ENCODE assay signal across 12 cellular contexts in genomic region chr6:33423777-33424176, GRCh38. TPM values are rescaled to one million over a fixed set of nuclear protein-coding genes. Genes with fewer than 3 reads are reported as not detected.
DNase-seq lines count a peak whose midpoint lies in the region; ATAC-seq and TF ChIP-seq lines count a peak whose summit lies in the region.
"Had no signal": no experiment of that assay in that cellular context is flagged by ENCODE, and none has a peak within 500 bp of the region (broad histone marks: within the 10 kb centered on the region; RNA-seq: fewer than 3 reads in every experiment).

No MANE protein-coding gene starts in this region.

- CTCF ChIA-PET in CD8-positive, alpha-beta T cell (lab: Charles Lee) = no interaction called here

- peak overlapping the region; percentile 87 for H3K4me3 Mint-ChIP-seq in CD8-positive, alpha-beta T cell
- peak overlapping the region; percentile 90 for H3K4me3 Mint-ChIP-seq in chondrocyte (ENCODE audit: unreplicated experiment)

- peaks cover 70% of the 10 kb centered on the region for H3K4me1 Mint-ChIP-seq in CD8-positive, alpha-beta T cell (ENCODE audit: low read depth)
- peaks cover 68% of the 10 kb centered on the region for H3K4me1 Mint-ChIP-seq in chondrocyte (ENCODE audit: low read depth)

- ATAC-seq in CD8-positive, alpha-beta T cell = no peak
- no peak for ATAC-seq in HG03135 (IDR thresholded peaks at IDR 0.05; ENCODE audit: unreplicated experiment)
- no peak for ATAC-seq in GM21786 (IDR thresholded peaks at IDR 0.05; ENCODE audit: unreplicated experiment)
- ATAC-seq: activated CD4-positive, CD25-positive, alpha-beta regulatory T cell treated with anti-CD3 and anti-CD28 coated beads, Interleukin-2, amount 50 U/mL, for 24 hours had no signal

- H3K4me2 ChIP-seq in KMS-11 (peak overlapping the region; percentile 99; the same call in 1 of the 2 replicates), trophoblast cell (ENCODE audit: low read length) (no peak overlapping the region)

- H3K18ac ChIP-seq in trophoblast cell (ENCODE audit: low read length) = no peak overlapping the region

- intact Hi-C loops in CD8-positive, alpha-beta T cell (cut with DNase I, micrococcal nuclease) = loop anchor here in 1 of 2 experiments (10.0 kb wide), 1 partner anchor 271 kb away; no protein-coding TSS in a partner anchor

- H3K4ac ChIP-seq in trophoblast cell (ENCODE audit: low read depth, low read length) = no peak overlapping the region

- H3K4me3 ChIP-seq in CD8-positive, alpha-beta T cell (ENCODE audit: low read depth, low read length) = no peak overlapping the region
- H3K4me3 ChIP-seq in KMS-11 (IDR thresholded peaks at IDR 0.05; ENCODE audit: insufficient read depth, low read depth, low read length) (no peak overlapping the region), trophoblast cell (ENCODE audit: low read depth, low read length) (no peak overlapping the region)
- H3K4me3 ChIP-seq in effector memory CD4-positive, alpha-beta T cell (ENCODE audit: insufficient read depth, low read depth, low read length, poor library complexity, severe bottlenecking) = no peak overlapping the region

- H3K9ac ChIP-seq in KMS-11 (no peak overlapping the region), trophoblast cell (ENCODE audit: low read length) (peak overlapping the region; percentile 16)

- H2AK5ac ChIP-seq in trophoblast cell (ENCODE audit: low read length) = no peak overlapping the region

- H2AFZ ChIP-seq in KMS-11 (ENCODE audit: low read depth) (no peak overlapping the region), trophoblast cell (ENCODE audit: insufficient read depth, low read length, poor library complexity) (no peak overlapping the region)

- H4K20me1 ChIP-seq in KMS-11 (ENCODE audit: insufficient read depth) = no peaks in the 10 kb centered on the region

- no peak overlapping the region for H2BK12ac ChIP-seq in trophoblast cell (ENCODE audit: low read length)

- H3K36me3 ChIP-seq in CD8-positive, alpha-beta T cell (ENCODE audit: insufficient read depth, low read length) = no peaks in the 10 kb centered on the region
- H3K36me3 ChIP-seq in KMS-11 (ENCODE audit: insufficient read depth) = no peaks in the 10 kb centered on the region
- no peaks in the 10 kb centered on the region for H3K36me3 ChIP-seq in trophoblast cell (ENCODE audit: control insufficient read depth in 1 of 2, insufficient read depth in 2 of 2, low read length in 2 of 2)
- no peaks in the 10 kb centered on the region for H3K36me3 ChIP-seq in effector memory CD4-positive, alpha-beta T cell (ENCODE audit: control insufficient read depth, insufficient read depth, low read length)

- no peaks in the 10 kb centered on the region for H3K79me2 ChIP-seq in KMS-11 (ENCODE audit: insufficient read depth, low read depth)
- H3K79me2 ChIP-seq in trophoblast cell (ENCODE audit: control insufficient read depth, insufficient read depth, low read length, poor library complexity) = peaks cover 6% of the 10 kb centered on the region

- peaks cover 4% of the 10 kb centered on the region for H3K36me3 Mint-ChIP-seq in CD8-positive, alpha-beta T cell
- H3K36me3 Mint-ChIP-seq in chondrocyte (ENCODE audit: low read depth) = peaks cover 9% of the 10 kb centered on the region

- H3K27ac ChIP-seq in CD8-positive, alpha-beta T cell (ENCODE audit: low read depth, low read length) = no peak overlapping the region
- no peak overlapping the region for H3K27ac ChIP-seq in KMS-11
- H3K27ac ChIP-seq in trophoblast cell (ENCODE audit: low read depth, low read length) = no peak overlapping the region
- no peak overlapping the region for H3K27ac ChIP-seq in effector memory CD4-positive, alpha-beta T cell (ENCODE audit: insufficient read depth, low read length, poor library complexity, severe bottlenecking)

- peaks cover 50% of the 10 kb centered on the region for H3K4me1 ChIP-seq in CD8-positive, alpha-beta T cell (ENCODE audit: insufficient read depth, low read length)
- peaks cover 34% of the 10 kb centered on the region for H3K4me1 ChIP-seq in KMS-11 (ENCODE audit: low read depth, poor library complexity, severe bottlenecking)
- H3K4me1 ChIP-seq in trophoblast cell (ENCODE audit: control insufficient read depth in 1 of 2, insufficient read depth in 2 of 2, low read length in 2 of 2) = peaks cover 20 to 29% of the 10 kb centered on the region in 2 experiments
- peaks cover 32% of the 10 kb centered on the region for H3K4me1 ChIP-seq in effector memory CD4-positive, alpha-beta T cell (ENCODE audit: control insufficient read depth, insufficient read depth, low read length, poor library complexity, severe bottlenecking)

- POLR2A ChIA-PET in CD8-positive, alpha-beta T cell (lab: Charles Lee) = interaction anchor here (1.0 to 3.4 kb wide), 2 partner anchors 79 to 146 kb away, joined by 3 to 10 read pairs; no protein-coding TSS in a partner anchor

- H3K9me3 Mint-ChIP-seq in CD8-positive, alpha-beta T cell = no peaks in the 10 kb centered on the region
- H3K9me3 Mint-ChIP-seq in chondrocyte (ENCODE audit: low read depth) = no peaks in the 10 kb centered on the region

- H3K23ac ChIP-seq in trophoblast cell (ENCODE audit: low read length) = no peak overlapping the region

- H2BK5ac ChIP-seq in trophoblast cell (ENCODE audit: low read depth, low read length, poor library complexity) = no peak overlapping the region

- H4K12ac ChIP-seq in trophoblast cell (ENCODE audit: low read depth, low read length) = no peak overlapping the region

- no peak overlapping the region for H3K14ac ChIP-seq in trophoblast cell (ENCODE audit: low read length)

- no peaks in the 10 kb centered on the region for H3K27me3 Mint-ChIP-seq in CD8-positive, alpha-beta T cell (ENCODE audit: low read depth)
- no peaks in the 10 kb centered on the region for H3K27me3 Mint-ChIP-seq in chondrocyte (ENCODE audit: low read depth)

- no peak for TF ChIP-seq CTCF in CD8-positive, alpha-beta T cell (IDR thresholded peaks at IDR 0.05)
- no peak for TF ChIP-seq CTCF in KMS-11 (conservative IDR thresholded peaks at IDR 0.05; ENCODE audit: low read depth, low read length)
- TF ChIP-seq CTCF in chondrocyte (IDR thresholded peaks at IDR 0.05) = no peak

- peaks cover 15% of the 10 kb centered on the region for H3K79me1 ChIP-seq in trophoblast cell (ENCODE audit: low read length)

- no peak overlapping the region for H4K91ac ChIP-seq in trophoblast cell (ENCODE audit: low read depth, low read length)

- no peaks in the 10 kb centered on the region for H3K9me3 ChIP-seq in CD8-positive, alpha-beta T cell (ENCODE audit: low read length)
- H3K9me3 ChIP-seq in trophoblast cell (ENCODE audit: insufficient read depth, low read depth, low read length) = peaks cover 2% of the 10 kb centered on the region
- H3K9me3 ChIP-seq in effector memory CD4-positive, alpha-beta T cell (ENCODE audit: control insufficient read depth, low read length) = no peaks in the 10 kb centered on the region
- H3K9me3 ChIP-seq: SK-N-SH had no signal

- no peak overlapping the region for H2BK120ac ChIP-seq in trophoblast cell (ENCODE audit: insufficient read depth, low read length, poor library complexity)

- no peak overlapping the region for H4K8ac ChIP-seq in trophoblast cell (ENCODE audit: low read depth, low read length)

- DNase-seq in CD8-positive, alpha-beta T cell = no peak
- DNase-seq in chondrocyte (ENCODE audit: low spot score) = no peak
- no peak for DNase-seq in trophoblast cell
- no peak for DNase-seq in effector memory CD4-positive, alpha-beta T cell
- DNase-seq: midbrain; NCI-H1105; SK-N-SH; stimulated activated CD4-positive, alpha-beta T cell treated with anti-CD3 and anti-CD28 coated beads, Interleukin-2, amount 100 ng/mL, for 48 hours had no signal

- peak overlapping the region; percentile 90 for H3K27ac Mint-ChIP-seq in CD8-positive, alpha-beta T cell
- H3K27ac Mint-ChIP-seq in chondrocyte (ENCODE audit: unreplicated experiment) = peak overlapping the region; percentile 78

- no CpG with 5 or more reads among the region's 2 CpGs for WGBS in trophoblast cell (ENCODE audit: extremely low coverage, insufficient coverage, insufficient read length)

- H3K27me3 ChIP-seq in CD8-positive, alpha-beta T cell (ENCODE audit: insufficient read depth, low read length) = no peaks in the 10 kb centered on the region
- H3K27me3 ChIP-seq in KMS-11 (ENCODE audit: insufficient read depth, low read depth) = no peaks in the 10 kb centered on the region
- H3K27me3 ChIP-seq in trophoblast cell (ENCODE audit: insufficient read depth, low read length) = no peaks in the 10 kb centered on the region
- no peaks in the 10 kb centered on the region for H3K27me3 ChIP-seq in effector memory CD4-positive, alpha-beta T cell (replicated peaks; ENCODE audit: control insufficient read depth, insufficient read depth, low read length, poor library complexity, severe bottlenecking)

RNA-seq across cellular contexts. Expression of gene SYNGAP1, which starts 3.9 kb away (rescaled TPM):
- total RNA-seq in CD8-positive, alpha-beta T cell = 10 to 100 TPM; 54.3 to 64.1 TPM
- 24.2 to 32.6 TPM (median 24.7 TPM) in 3 replicates for total RNA-seq in chondrocyte
- polyA plus RNA-seq in trophoblast cell (2013) = 11.3 and 23.2 TPM in 2 replicates

RNA-seq across cellular contexts. Expression of gene CUTA, which starts 5.9 kb away (rescaled TPM):
- 100 to 1,000 TPM; 159 to 177 TPM for total RNA-seq in CD8-positive, alpha-beta T cell
- 204 to 241 TPM (median 218 TPM) in 3 replicates for total RNA-seq in chondrocyte
- 201 and 213 TPM in 2 replicates for polyA plus RNA-seq in trophoblast cell (2013)

RNA-seq across cellular contexts. Expression of gene PHF1, which starts 13.0 kb away (rescaled TPM):
- total RNA-seq in CD8-positive, alpha-beta T cell = 100 to 1,000 TPM; 560 to 588 TPM
- 39.0 to 43.2 TPM (median 42.7 TPM) in 3 replicates for total RNA-seq in chondrocyte
- 42.6 and 42.7 TPM in 2 replicates for polyA plus RNA-seq in trophoblast cell (2013)

RNA-seq across cellular contexts. Expression of gene ZBTB9, which starts 30.6 kb away (rescaled TPM):
- 1 to 10 TPM; 7.1 to 9.5 TPM for total RNA-seq in CD8-positive, alpha-beta T cell
- total RNA-seq in chondrocyte = 6.8 to 7.8 TPM (median 7.1 TPM) in 3 replicates
- polyA plus RNA-seq in trophoblast cell (2013) = 5.7 and 6.1 TPM in 2 replicates

RNA-seq across cellular contexts. Expression of gene KIFC1, which starts 32.2 kb away (rescaled TPM):
- 1 to 10 TPM; 1.6 to 2.1 TPM for total RNA-seq in CD8-positive, alpha-beta T cell
- total RNA-seq in chondrocyte = 7.4 to 10.4 TPM (median 8.1 TPM) in 3 replicates
- polyA plus RNA-seq in trophoblast cell (2013) = 66.1 and 66.6 TPM in 2 replicates

Comparison
In these comparisons a context has a peak if more than half of its experiments do, and no peak if none do; other contexts are left out.
1. RNA of gene PHF1, which starts 13.0 kb away (total RNA-seq): 560 to 588 TPM in CD8-positive, alpha-beta T cell; 39.0 to 43.2 TPM in chondrocyte; every median in the first group is over 10 times any median in the second.